Comparison of ENCODE assay signal across 20 cellular contexts in genomic region chr2:16324971-16325612, GRCh38.
"Had no signal": no experiment of that assay in that cellular context is flagged by ENCODE, and none has a peak within 500 bp of the region (broad histone marks: within the 10 kb centered on the region; RNA-seq: fewer than 3 reads in every experiment).

No MANE protein-coding gene starts in this region.

- H3K27me3 ChIP-seq: ascending aorta, breast epithelium, colonic mucosa, esophagus muscularis mucosa, tibial nerve had no signal

- H3K36me3 Mint-ChIP-seq: activated naive CD4-positive, alpha-beta T cell treated with anti-CD3 and anti-CD28 coated beads, Interleukin-2, amount 50 U/mL, for 72 hours; WTC11 had no signal

- H3K4me1 ChIP-seq: ascending aorta, breast epithelium, colonic mucosa, esophagus muscularis mucosa, tibial nerve had no signal

- H3K9me3 ChIP-seq: ascending aorta, breast epithelium, colonic mucosa, esophagus muscularis mucosa, tibial nerve had no signal

- H3K4me3 ChIP-seq: ascending aorta, breast epithelium, colonic mucosa, dorsolateral prefrontal cortex, esophagus muscularis mucosa, tibial nerve had no signal

- H3K27me3 Mint-ChIP-seq: activated T-cell treated with anti-CD3 and anti-CD28 coated beads, Interleukin-2, amount 50 U/mL, for 24 hours; effector memory CD8-positive, alpha-beta T cell had no signal

- H3K36me3 ChIP-seq: ascending aorta, breast epithelium, colonic mucosa, esophagus muscularis mucosa, tibial nerve had no signal

- DNase-seq: activated CD8-positive, alpha-beta memory T cell treated with anti-CD3 and anti-CD28 coated beads for 24 hours; activated CD8-positive, alpha-beta memory T cell treated with anti-CD3 and anti-CD28 coated beads, Interleukin-2, amount 50 U/mL, for 4 hours; activated T-cell treated with anti-CD3 and anti-CD28 coated beads, Interleukin-2, amount 50 U/mL, for 24 hours; colonic mucosa; effector memory CD8-positive, alpha-beta T cell; glutamatergic neuron; hippocampal formation; kidney glomerular epithelial cell; stimulated activated CD4-positive, alpha-beta T cell treated with anti-CD3 and anti-CD28 coated beads, Interleukin-4, amount 100 ng/mL, for 4 hours; stimulated activated naive CD8-positive, alpha-beta T cell treated with anti-CD3 and anti-CD28 coated beads, Interleukin-15, Interleukin-2, amounts not matched to agents 100 U/mL and 50 U/mL, for 24 hours; T-helper 9 cell had no signal

- H3K27ac ChIP-seq: ascending aorta, breast epithelium, colonic mucosa, dorsolateral prefrontal cortex, esophagus muscularis mucosa, tibial nerve had no signal

- H3K9me3 Mint-ChIP-seq: activated naive CD4-positive, alpha-beta T cell treated with anti-CD3 and anti-CD28 coated beads, Interleukin-2, amount 50 U/mL, for 72 hours; activated T-cell treated with anti-CD3 and anti-CD28 coated beads, Interleukin-2, amount 50 U/mL, for 24 hours; nephron; WTC11 had no signal

- H3K4me1 Mint-ChIP-seq: activated T-helper 17 cell treated with anti-CD3 and anti-CD28 coated beads, Interleukin-2, amount 50 U/mL, for 72 hours had no signal

- H3K4me3 Mint-ChIP-seq: activated T-cell treated with anti-CD3 and anti-CD28 coated beads, Interleukin-2, amount 50 U/mL, for 24 hours; activated T-helper 17 cell treated with anti-CD3 and anti-CD28 coated beads, Interleukin-2, amount 50 U/mL, for 72 hours; effector memory CD8-positive, alpha-beta T cell; nephron; WTC11 had no signal

- H3K27ac Mint-ChIP-seq: activated naive CD4-positive, alpha-beta T cell treated with anti-CD3 and anti-CD28 coated beads, Interleukin-2, amount 50 U/mL, for 72 hours; activated T-cell treated with anti-CD3 and anti-CD28 coated beads, Interleukin-2, amount 50 U/mL, for 24 hours; activated T-helper 17 cell treated with anti-CD3 and anti-CD28 coated beads, Interleukin-2, amount 50 U/mL, for 72 hours; effector memory CD8-positive, alpha-beta T cell; nephron; WTC11 had no signal

- ATAC-seq: activated naive CD4-positive, alpha-beta T cell treated with anti-CD3 and anti-CD28 coated beads, Interleukin-2, amount 50 U/mL, for 72 hours; activated T-helper 17 cell treated with anti-CD3 and anti-CD28 coated beads, Interleukin-2, amount 50 U/mL, for 72 hours; effector memory CD8-positive, alpha-beta T cell; stimulated activated naive CD8-positive, alpha-beta T cell treated with anti-CD3 and anti-CD28 coated beads, Interleukin-15, Interleukin-2, amounts not matched to agents 100 U/mL and 50 U/mL, for 24 hours had no signal
